ENCODE assay signal across 13 cellular contexts in genomic region chr4:44446191-44446590, GRCh38. TPM values are rescaled to one million over a fixed set of nuclear protein-coding genes. Genes with fewer than 3 reads are reported as not detected.
DNase-seq lines count a peak whose midpoint lies in the region; ATAC-seq and TF ChIP-seq lines count a peak whose summit lies in the region.
"Had no signal": no experiment of that assay in that cellular context is flagged by ENCODE, and none has a peak within 500 bp of the region (broad histone marks: within the 10 kb centered on the region; RNA-seq: fewer than 3 reads in every experiment).

No MANE protein-coding gene starts in this region.

- no peak for DNase-seq in cardiac muscle cell (ENCODE audit: low read depth in 1 of 2, low spot score in 1 of 2)
- no peak for DNase-seq in left ventricle myocardium superior
- DNase-seq in esophagus muscularis mucosa (ENCODE audit: extremely low spot score) = no peak
- no peak for DNase-seq in MG63
- DNase-seq in GM23248 = no peak
- DNase-seq in NCI-H510A treated with DMSO at 0.1 percent for 48 hours (lab: John Stamatoyannopoulos, UW) = no peak
- DNase-seq: activated CD4-positive, alpha-beta T cell treated with anti-CD3 and anti-CD28 coated beads, Interleukin-2, amount 50 U/mL, for 4 hours; activated gamma-delta T cell treated with Interleukin-2 at 50 U/mL for 16 hours had no signal

- ATAC-seq in left ventricle myocardium superior (no peak), HG03045 (IDR thresholded peaks at IDR 0.05; ENCODE audit: unreplicated experiment) (no peak)
- ATAC-seq: upper lobe of right lung had no signal

- no peaks in the 10 kb centered on the region for H4K20me1 ChIP-seq in neural cell (ENCODE audit: insufficient read depth)
- no peaks in the 10 kb centered on the region for H4K20me1 ChIP-seq in GM23248 (ENCODE audit: insufficient read depth)

- H3K4me2 ChIP-seq in neural cell (ENCODE audit: low read length) (no peak overlapping the region), GM23248 (ENCODE audit: unreplicated experiment) (no peak overlapping the region)

- no peak for TF ChIP-seq POLR2A in esophagus muscularis mucosa (IDR thresholded peaks at IDR 0.05; ENCODE audit: low read depth)

- H3K4me1 ChIP-seq in cardiac muscle cell (ENCODE audit: low read depth) = no peaks in the 10 kb centered on the region
- H3K4me1 ChIP-seq in esophagus muscularis mucosa = peaks cover 16 to 42% (median 39%) of the 10 kb centered on the region in 4 donors
- H3K4me1 ChIP-seq in GM23248 (ENCODE audit: insufficient read depth) = 0 out of 2 replicates have a peak, but pooled peaks cover 4% of the 10 kb centered on the region

- in situ Hi-C loops in GM23248 (cut with MboI) = no loop called here

- no peaks in the 10 kb centered on the region for H3F3A ChIP-seq in neural cell (ENCODE audit: insufficient read depth, low read length, poor library complexity, severe bottlenecking)
- H3F3A ChIP-seq in GM23248 (ENCODE audit: insufficient read depth) = no peaks in the 10 kb centered on the region

- TF ChIP-seq RAD21 in neural cell (conservative IDR thresholded peaks at IDR 0.05) = no peak

- intact Hi-C loops in left ventricle myocardium superior (cut with micrococcal nuclease) (no loop called here), esophagus muscularis mucosa (cut with DNase I) (loop anchor here (5.0 to 10.0 kb wide), 2 partner anchors 49 to 231 kb away; partner anchors contain the start of gene GUF1)

- no peak for TF ChIP-seq CTCF in cardiac muscle cell (IDR thresholded peaks at IDR 0.05; ENCODE audit: low read depth, low read length)
- TF ChIP-seq CTCF in esophagus muscularis mucosa (IDR thresholded peaks at IDR 0.05) = no peak
- TF ChIP-seq CTCF in neural cell (IDR thresholded peaks at IDR 0.05; ENCODE audit: poor library complexity, severe bottlenecking) = no peak

- TF ChIP-seq EP300 in esophagus muscularis mucosa (IDR thresholded peaks at IDR 0.05) = no peak
- no peak for TF ChIP-seq EP300 in neural cell (conservative IDR thresholded peaks at IDR 0.05; ENCODE audit: poor library complexity, severe bottlenecking)

- H3K27me3 ChIP-seq in cardiac muscle cell (peaks cover 67% of the 10 kb centered on the region), esophagus muscularis mucosa (peaks cover 0 to 30% (median 2%) of the 10 kb centered on the region in 4 donors), neural cell (ENCODE audit: insufficient read depth, low read depth, low read length) (peaks cover 65% of the 10 kb centered on the region), MG63 (peaks cover 17% of the 10 kb centered on the region), GM23248 (replicated peaks; ENCODE audit: insufficient read depth) (peaks cover 43% of the 10 kb centered on the region)

- H3K27ac ChIP-seq in cardiac muscle cell (no peak overlapping the region), esophagus muscularis mucosa (replicated peaks in 1 of 4) (peak overlapping the region in 1 of 4 donors; percentile 88), neural cell (ENCODE audit: low read length) (no peak overlapping the region), GM23248 (no peak overlapping the region)
- H3K27ac ChIP-seq: epithelial cell of prostate, upper lobe of right lung had no signal

- H3K79me2 ChIP-seq in neural cell (replicated peaks; ENCODE audit: insufficient read depth, low read length) (no peaks in the 10 kb centered on the region), GM23248 (ENCODE audit: insufficient read depth) (no peaks in the 10 kb centered on the region)

- H3K9me3 ChIP-seq in cardiac muscle cell (ENCODE audit: low read depth) = no peaks in the 10 kb centered on the region
- no peaks in the 10 kb centered on the region for H3K9me3 ChIP-seq in esophagus muscularis mucosa
- H3K9me3 ChIP-seq in neural cell (ENCODE audit: low read length) = no peaks in the 10 kb centered on the region
- H3K9me3 ChIP-seq in MG63 = no peaks in the 10 kb centered on the region
- H3K9me3 ChIP-seq in GM23248 (ENCODE audit: low read depth) = no peaks in the 10 kb centered on the region
- H3K9me3 ChIP-seq: upper lobe of right lung had no signal

- H3K36me3 ChIP-seq in cardiac muscle cell (no peaks in the 10 kb centered on the region), esophagus muscularis mucosa (no peaks in the 10 kb centered on the region), neural cell (ENCODE audit: insufficient read depth, low read length) (no peaks in the 10 kb centered on the region), MG63 (no peaks in the 10 kb centered on the region), GM23248 (ENCODE audit: low read depth) (no peaks in the 10 kb centered on the region)
- H3K36me3 ChIP-seq: upper lobe of right lung had no signal

- no peaks in the 10 kb centered on the region for H3K9me2 ChIP-seq in neural cell (ENCODE audit: insufficient read depth, low read length)
- no peaks in the 10 kb centered on the region for H3K9me2 ChIP-seq in GM23248 (ENCODE audit: insufficient read depth)

- 5% methylated on average over 4 of the region's 4 CpGs for WGBS in esophagus muscularis mucosa
- 3 to 5% methylated on average over 4 of the region's 4 CpGs for WGBS in GM23248 (ENCODE audit: low coverage in 1 of 2, low lambda C conversion rate in 2 of 2, missing lambda C conversion rate in 2 of 2), 2 experiments

- peak overlapping the region; percentile 35 for H3K4me3 ChIP-seq in cardiac muscle cell
- H3K4me3 ChIP-seq in esophagus muscularis mucosa = peak overlapping the region; percentile 65 to 75 (median 71)
- peak overlapping the region; percentile 73 for H3K4me3 ChIP-seq in neural cell (ENCODE audit: low read length)
- H3K4me3 ChIP-seq in MG63 = no peak overlapping the region
- no peak overlapping the region for H3K4me3 ChIP-seq in GM23248
- H3K4me3 ChIP-seq: upper lobe of right lung had no signal

- H3K9ac ChIP-seq in neural cell (ENCODE audit: low read length) (no peak overlapping the region), GM23248 (no peak overlapping the region)

- H2AFZ ChIP-seq in neural cell (ENCODE audit: low read depth, low read length) = no peak overlapping the region
- no peak overlapping the region for H2AFZ ChIP-seq in GM23248

TF ChIP-seq in neural cell, 6 proteins besides CTCF, POLR2A, EP300 and RAD21:
- TF ChIP-seq SMC3 (conservative IDR thresholded peaks at IDR 0.05; ENCODE audit: poor library complexity) = no peak
- TF ChIP-seq TAF1 (IDR thresholded peaks at IDR 0.05; ENCODE audit: low read depth) = no peak
- no peak for TF ChIP-seq MXI1 (conservative IDR thresholded peaks at IDR 0.05; ENCODE audit: poor library complexity, severe bottlenecking)
- TF ChIP-seq POLR2AphosphoS5 (IDR thresholded peaks at IDR 0.05) = no peak
- TF ChIP-seq EZH2 (IDR thresholded peaks at IDR 0.05; ENCODE audit: borderline replicate concordance, insufficient read depth, low read length, poor library complexity, severe bottlenecking) = no peak
- no peak for TF ChIP-seq REST (IDR thresholded peaks at IDR 0.05; ENCODE audit: borderline replicate concordance)

RNA-seq across cellular contexts. Expression of gene KCTD8, which starts 2.4 kb away (rescaled TPM):
- total RNA-seq in cardiac muscle cell (0.56 and 3.0 TPM in 2 replicates), left ventricle myocardium superior (0.22 TPM), esophagus muscularis mucosa (1 to 10 TPM in 2 of 4 donors, under 1 TPM in 2; 0.66 to 2.4 (median 1.5) TPM)
- polyA plus RNA-seq in cardiac muscle cell (1.3 and 2.3 TPM in 2 replicates), neural cell (0.71 and 1.2 TPM in 2 replicates), GM23248 (2016; fragmentation: Nextera tagmentation; extraction: Ambion mirVana) (not detected in 2 replicates)
- 1.6 and 3.7 TPM in 2 replicates for polyA minus RNA-seq in neural cell
- total RNA-seq in MG63 (2014; rRNA removed; shearing (Covaris generic); ENCODE audit: low replicate concordance) = not detected in 2 replicates
- total RNA-seq in GM23248 (2014; rRNA removed; shearing (Covaris generic)) = not detected in 2 replicates
- total RNA-seq: A673 had no signal

Comparison
In these comparisons a context has a peak if more than half of its experiments do, and no peak if none do; other contexts are left out.
1. H3K4me3 ChIP-seq: peak in cardiac muscle cell (single experiment), esophagus muscularis mucosa (4 of 4) and neural cell (single experiment); none in MG63 (single experiment) and GM23248 (single experiment).